11 cellular contexts compared by ENCODE assay signal in genomic region chr6:170129691-170130171, GRCh38.
DNase-seq lines count a peak whose midpoint lies in the region; ATAC-seq and TF ChIP-seq lines count a peak whose summit lies in the region.
"Had no signal": no experiment of that assay in that cellular context is flagged by ENCODE, and none has a peak within 500 bp of the region (broad histone marks: within the 10 kb centered on the region; RNA-seq: fewer than 3 reads in every experiment).

No MANE protein-coding gene starts in this region.

- peaks cover 5% of the 10 kb centered on the region for H3K4me1 ChIP-seq in RWPE2 (ENCODE audit: insufficient read depth, poor library complexity, severe bottlenecking)
- peaks cover 0 to 28% of the 10 kb centered on the region in 2 donors for H3K4me1 ChIP-seq in thyroid gland
- H3K4me1 ChIP-seq: SJSA1 had no signal

- 28 to 41% methylated on average over 8 to 14 of the region's 14 CpGs for WGBS in thyroid gland, 2 donors

- H3K4me3 ChIP-seq in RWPE2 (ENCODE audit: severe bottlenecking) (no peak overlapping the region), thyroid gland (replicated peaks in 1 of 3) (no peak overlapping the region)
- H3K4me3 ChIP-seq: SJSA1, tibial nerve had no signal

- ATAC-seq in RWPE2 (ENCODE audit: low read depth) = peak; percentile 89
- no peak for ATAC-seq in GM18907 (IDR thresholded peaks at IDR 0.05; ENCODE audit: unreplicated experiment)
- no peak for ATAC-seq in GM19452 (IDR thresholded peaks at IDR 0.05; ENCODE audit: unreplicated experiment)
- ATAC-seq: activated naive CD4-positive, alpha-beta T cell treated with anti-CD3 and anti-CD28 coated beads, Interleukin-2, amount 50 U/mL, for 72 hours had no signal

- TF ChIP-seq CTCF in RWPE2 (IDR thresholded peaks at IDR 0.05; ENCODE audit: poor library complexity, severe bottlenecking) (no peak), thyroid gland (IDR thresholded peaks at IDR 0.05) (no peak), GM10266 (IDR thresholded peaks at IDR 0.05; ENCODE audit: control insufficient read depth, insufficient read depth, low read depth, missing control alignments) (no peak)

- TF ChIP-seq POLR2A in thyroid gland (IDR thresholded peaks at IDR 0.05) = no peak

- no peaks in the 10 kb centered on the region for H3K9me3 ChIP-seq in RWPE2 (ENCODE audit: severe bottlenecking)
- H3K9me3 ChIP-seq in thyroid gland = no peaks in the 10 kb centered on the region
- H3K9me3 ChIP-seq: tibial nerve had no signal

- H3K36me3 ChIP-seq in RWPE2 (ENCODE audit: low read depth) (no peaks in the 10 kb centered on the region), thyroid gland (no peaks in the 10 kb centered on the region)
- H3K36me3 ChIP-seq: SJSA1, tibial nerve had no signal

- no peak overlapping the region for H3K27ac ChIP-seq in RWPE2 (ENCODE audit: poor library complexity, severe bottlenecking)
- no peak overlapping the region for H3K27ac ChIP-seq in thyroid gland
- H3K27ac ChIP-seq: SJSA1, tibial nerve had no signal

- H3K27me3 ChIP-seq in RWPE2 (ENCODE audit: insufficient read depth, poor library complexity, severe bottlenecking) (no peaks in the 10 kb centered on the region), thyroid gland (no peaks in the 10 kb centered on the region)
- H3K27me3 ChIP-seq: SJSA1, tibial nerve had no signal

- intact Hi-C loops in thyroid gland (cut with DNase I) = no loop called here

- DNase-seq in NCI-H2107 treated with DMSO at 0.1 percent for 48 hours (lab: John Stamatoyannopoulos, UW; ENCODE audit: unreplicated experiment) (peak; percentile 37), NCI-H2107 (lab: John Stamatoyannopoulos, UW) (no peak), RWPE2 (ENCODE audit: low spot score) (peak; percentile 83), inferior parietal cortex (ENCODE audit: extremely low spot score) (peak; percentile 24), thyroid gland (peak; percentile 47 to 66), GM10266 (ENCODE audit: extremely low spot score) (no peak)

Comparison
In these comparisons a context has a peak if more than half of its experiments do, and no peak if none do; other contexts are left out.
1. DNase-seq: peak in NCI-H2107 treated with DMSO at 0.1 percent for 48 hours (single experiment), RWPE2 (single experiment), inferior parietal cortex (single experiment) and thyroid gland (2 of 2); none in NCI-H2107 (single experiment) and GM10266 (single experiment).